ENCODE assay signal across 1 cellular context in the genomic region with DNA sequence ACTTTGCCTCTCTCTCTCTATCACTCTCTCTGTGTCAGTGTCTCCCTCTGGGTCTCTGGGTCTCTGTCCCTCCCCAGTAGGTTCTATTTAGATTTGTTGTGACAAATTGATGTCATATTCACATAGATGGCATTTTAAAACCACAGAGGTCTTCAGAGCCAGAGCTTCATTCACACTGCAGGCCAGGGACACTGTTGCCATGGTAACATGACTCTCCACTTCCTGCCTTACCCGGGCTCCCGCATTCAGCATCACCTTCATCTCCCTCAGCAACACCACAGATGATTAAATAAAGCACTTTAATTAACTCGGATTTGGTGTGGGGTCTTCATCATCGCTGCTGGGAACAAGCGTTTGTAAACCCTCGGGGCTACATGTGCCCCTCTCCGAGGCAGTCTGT.
TF ChIP-seq lines count a peak whose summit lies in the region.

No MANE protein-coding gene starts in this region.

TF ChIP-seq in K562, 482 proteins besides CTCF, POLR2A, EP300 and RAD21 (continued from another document):
- TF ChIP-seq MBD1 (CRISPR knock-in tag; IDR thresholded peaks at IDR 0.05) (no peak), CBX8 (IDR thresholded peaks at IDR 0.05; ENCODE audit: borderline replicate concordance, extremely low read depth, low read depth, low read length, poor library complexity, severe bottlenecking) (no peak), CSDE1 (IDR thresholded peaks at IDR 0.05) (peak in 1 of 2 experiments; percentile 67; a peak in 2 of 4 replicates)
